23 cellular contexts compared by ENCODE assay signal in genomic region chr19:28585796-28586195, GRCh38.
DNase-seq lines count a peak whose midpoint lies in the region; ATAC-seq, FAIRE-seq and TF ChIP-seq lines count a peak whose summit lies in the region.
"Had no signal": no experiment of that assay in that cellular context is flagged by ENCODE, and none has a peak within 500 bp of the region (broad histone marks: within the 10 kb centered on the region; RNA-seq: fewer than 3 reads in every experiment).

No MANE protein-coding gene starts in this region.

- no peaks in the 10 kb centered on the region for H3K36me3 Mint-ChIP-seq in activated T-helper 1 cell treated with anti-CD3 and anti-CD28 coated beads, Interleukin-12 subunit alpha, Interleukin-12 subunit beta, Interleukin-2, Interleukin-4 antibody, amounts not matched to agents 30 ng/mL and 10 ng/mL and 1 ng/mL, durations not matched to agents 14 hours and 24 hours and 36 hours (ENCODE audit: low read depth)
- H3K36me3 Mint-ChIP-seq: CD14-positive monocyte; CD8-positive, alpha-beta memory T cell had no signal

- no peak overlapping the region for H3K4ac ChIP-seq in neuronal stem cell (ENCODE audit: low read length)

- DNase-seq in DND-41: no peak
- DNase-seq in activated T-helper 1 cell treated with anti-CD3 and anti-CD28 coated beads, Interleukin-12 subunit alpha, Interleukin-12 subunit beta, Interleukin-2, Interleukin-4 antibody, amounts not matched to agents 30 ng/mL and 10 ng/mL and 1 ng/mL, durations not matched to agents 14 hours and 24 hours and 36 hours (ENCODE audit: low spot score): no peak
- DNase-seq in neuronal stem cell (ENCODE audit: low spot score): no peak
- no peak for DNase-seq in urothelium cell line (ENCODE audit: low spot score)
- DNase-seq in DMS 273 (lab: John Stamatoyannopoulos, UW; ENCODE audit: unreplicated experiment): no peak
- DNase-seq: AML-193; BE2C; CD4-positive, alpha-beta T cell; CD8-positive, alpha-beta memory T cell; DMS53; DMS79 treated with DMSO at 0.1 percent for 48 hours; GOT3; H7; HCEC 1CT had no signal

- H3K4me2 ChIP-seq in DND-41 (ENCODE audit: insufficient read depth, low read length): no peak overlapping the region
- no peak overlapping the region for H3K4me2 ChIP-seq in neuronal stem cell (ENCODE audit: insufficient read depth, low read length, poor library complexity, severe bottlenecking)

- H3K79me1 ChIP-seq in neuronal stem cell (ENCODE audit: low read depth, low read length): no peaks in the 10 kb centered on the region

- intact Hi-C loops in activated T-helper 1 cell treated with anti-CD3 and anti-CD28 coated beads, Interleukin-12 subunit alpha, Interleukin-12 subunit beta, Interleukin-2, Interleukin-4 antibody, amounts not matched to agents 30 ng/mL and 10 ng/mL and 1 ng/mL, durations not matched to agents 14 hours and 24 hours and 36 hours (cut with micrococcal nuclease): no loop called here

- H3K9me3 Mint-ChIP-seq in activated T-helper 1 cell treated with anti-CD3 and anti-CD28 coated beads, Interleukin-12 subunit alpha, Interleukin-12 subunit beta, Interleukin-2, Interleukin-4 antibody, amounts not matched to agents 30 ng/mL and 10 ng/mL and 1 ng/mL, durations not matched to agents 14 hours and 24 hours and 36 hours: no peaks in the 10 kb centered on the region
- H3K9me3 Mint-ChIP-seq: CD4-positive, alpha-beta T cell had no signal

- H3K4me1 ChIP-seq in DND-41 (ENCODE audit: insufficient read depth, low read length) (peaks cover 62% of the 10 kb centered on the region), neuronal stem cell (ENCODE audit: control insufficient read depth in 2 of 2, insufficient read depth in 1 of 2, low read depth in 1 of 2, low read length in 2 of 2) (peaks cover 0 to 6% of the 10 kb centered on the region in 2 donors)
- H3K4me1 ChIP-seq: BE2C had no signal

- H3K9ac ChIP-seq in DND-41 (ENCODE audit: low read depth, low read length): no peak overlapping the region
- H3K9ac ChIP-seq in neuronal stem cell (ENCODE audit: low read depth, low read length, poor library complexity): no peak overlapping the region
- H3K9ac ChIP-seq: BLaER1 treated with 17β-estradiol and CSF1 and Interleukin-3, amounts not matched to agents 10 nM and 100 nM had no signal

- H3K4me3 ChIP-seq in DND-41 (ENCODE audit: low read depth in 1 of 2, low read length in 2 of 2) (no peak overlapping the region), neuronal stem cell (ENCODE audit: low read length in 2 of 2) (no peak overlapping the region)
- H3K4me3 ChIP-seq: BLaER1 treated with 17β-estradiol and CSF1 and Interleukin-3, amounts not matched to agents 10 nM and 100 nM had no signal

- H2BK5ac ChIP-seq in neuronal stem cell (ENCODE audit: low read length): no peak overlapping the region

- H3K4me1 Mint-ChIP-seq in activated T-helper 1 cell treated with anti-CD3 and anti-CD28 coated beads, Interleukin-12 subunit alpha, Interleukin-12 subunit beta, Interleukin-2, Interleukin-4 antibody, amounts not matched to agents 30 ng/mL and 10 ng/mL and 1 ng/mL, durations not matched to agents 14 hours and 24 hours and 36 hours (ENCODE audit: low read depth): peaks cover 6% of the 10 kb centered on the region
- H3K4me1 Mint-ChIP-seq: CD14-positive monocyte; CD8-positive, alpha-beta memory T cell had no signal

- H3K9me3 ChIP-seq in DND-41 (ENCODE audit: insufficient read depth, low read length, severe bottlenecking) (no peaks in the 10 kb centered on the region), neuronal stem cell (replicated peaks in 1 of 2; ENCODE audit: control insufficient read depth in 2 of 2, insufficient read depth in 1 of 2, low read depth in 1 of 2, low read length in 2 of 2) (no peaks in the 10 kb centered on the region)
- H3K9me3 ChIP-seq: BE2C; BLaER1 treated with 17β-estradiol and CSF1 and Interleukin-3, amounts not matched to agents 10 nM and 100 nM had no signal

- H3K23ac ChIP-seq in neuronal stem cell (ENCODE audit: low read depth, low read length, poor library complexity): no peak overlapping the region

- H3K27me3 Mint-ChIP-seq in activated T-helper 1 cell treated with anti-CD3 and anti-CD28 coated beads, Interleukin-12 subunit alpha, Interleukin-12 subunit beta, Interleukin-2, Interleukin-4 antibody, amounts not matched to agents 30 ng/mL and 10 ng/mL and 1 ng/mL, durations not matched to agents 14 hours and 24 hours and 36 hours (ENCODE audit: insufficient read depth): no peaks in the 10 kb centered on the region
- H3K27me3 Mint-ChIP-seq: CD4-positive, alpha-beta T cell had no signal

- peak overlapping the region; percentile 37 for H3K18ac ChIP-seq in neuronal stem cell (ENCODE audit: low read length)

- no CpG with 5 or more reads among the region's 4 CpGs for WGBS in neuronal stem cell (ENCODE audit: extremely low coverage in 2 of 2, insufficient read length in 2 of 2, insufficient replicate concordance in 1 of 2), 2 donors

- FAIRE-seq in urothelium cell line (lab: Jason Lieb, UNC): peak; percentile 58
- FAIRE-seq: A204.1, D721Med, G401.6, GM12892 had no signal

- H3K27ac Mint-ChIP-seq in activated T-helper 1 cell treated with anti-CD3 and anti-CD28 coated beads, Interleukin-12 subunit alpha, Interleukin-12 subunit beta, Interleukin-2, Interleukin-4 antibody, amounts not matched to agents 30 ng/mL and 10 ng/mL and 1 ng/mL, durations not matched to agents 14 hours and 24 hours and 36 hours: peak overlapping the region; percentile 11
- H3K27ac Mint-ChIP-seq: CD14-positive monocyte; CD4-positive, alpha-beta T cell had no signal

- no peak overlapping the region for H4K91ac ChIP-seq in neuronal stem cell (ENCODE audit: low read depth, low read length, poor library complexity)

- no peak overlapping the region for H2AFZ ChIP-seq in DND-41 (ENCODE audit: low read depth, low read length)
- H2AFZ ChIP-seq in neuronal stem cell (ENCODE audit: low read length): no peak overlapping the region

- no peak overlapping the region for H2BK120ac ChIP-seq in neuronal stem cell (ENCODE audit: low read depth, low read length)

- H3K27me3 ChIP-seq in DND-41 (ENCODE audit: insufficient read depth, low read length, poor library complexity) (no peaks in the 10 kb centered on the region), neuronal stem cell (ENCODE audit: control insufficient read depth in 3 of 3, insufficient read depth in 3 of 3, low read depth in 1 of 3, low read length in 3 of 3) (no peaks in the 10 kb centered on the region)
- H3K27me3 ChIP-seq: BE2C; BLaER1 treated with 17β-estradiol and CSF1 and Interleukin-3, amounts not matched to agents 10 nM and 100 nM had no signal

- TF ChIP-seq CTCF in DND-41 (IDR thresholded peaks at IDR 0.05; ENCODE audit: borderline replicate concordance, extremely low read depth, low read length, poor library complexity, severe bottlenecking): no peak

- peak overlapping the region; percentile 47 for H2AK5ac ChIP-seq in neuronal stem cell (ENCODE audit: low read depth, low read length)

- H3K36me3 ChIP-seq in DND-41 (ENCODE audit: insufficient read depth, low read length): no peaks in the 10 kb centered on the region
- H3K36me3 ChIP-seq in neuronal stem cell (replicated peaks in 1 of 2; ENCODE audit: control insufficient read depth in 2 of 2, insufficient read depth in 2 of 2, low read length in 2 of 2): no peaks in the 10 kb centered on the region
- H3K36me3 ChIP-seq: BE2C; BLaER1 treated with 17β-estradiol and CSF1 and Interleukin-3, amounts not matched to agents 10 nM and 100 nM had no signal

- H3K27ac ChIP-seq in DND-41 (ENCODE audit: low read length) (peak overlapping the region; percentile 15; the same call in 1 of the 2 replicates), neuronal stem cell (replicated peaks; ENCODE audit: low read length) (no peak overlapping the region)
- H3K27ac ChIP-seq: 22Rv1; BLaER1 treated with 17β-estradiol and CSF1 and Interleukin-3, amounts not matched to agents 10 nM and 100 nM had no signal

- H3K4me3 Mint-ChIP-seq in activated T-helper 1 cell treated with anti-CD3 and anti-CD28 coated beads, Interleukin-12 subunit alpha, Interleukin-12 subunit beta, Interleukin-2, Interleukin-4 antibody, amounts not matched to agents 30 ng/mL and 10 ng/mL and 1 ng/mL, durations not matched to agents 14 hours and 24 hours and 36 hours: no peak overlapping the region
- H3K4me3 Mint-ChIP-seq: CD14-positive monocyte; CD4-positive, alpha-beta T cell; CD8-positive, alpha-beta memory T cell had no signal

- no peak overlapping the region for H2BK12ac ChIP-seq in neuronal stem cell (ENCODE audit: low read length)

- H2BK15ac ChIP-seq in neuronal stem cell (ENCODE audit: low read length): no peak overlapping the region

- peak overlapping the region; percentile 57 for H4K8ac ChIP-seq in neuronal stem cell (ENCODE audit: low read depth, low read length)

- ATAC-seq in DND-41 (ENCODE audit: insufficient read depth, low read depth) (no peak), GM19328 (IDR thresholded peaks at IDR 0.05; ENCODE audit: unreplicated experiment) (no peak), GM19324 (IDR thresholded peaks at IDR 0.05; ENCODE audit: low FRiP score, unreplicated experiment) (no peak)

- no peaks in the 10 kb centered on the region for H3K79me2 ChIP-seq in DND-41 (ENCODE audit: insufficient read depth, low read length)

- H4K20me1 ChIP-seq in DND-41 (ENCODE audit: insufficient read depth, low read length): no peaks in the 10 kb centered on the region
- H4K20me1 ChIP-seq: BLaER1 treated with 17β-estradiol and CSF1 and Interleukin-3, amounts not matched to agents 10 nM and 100 nM had no signal

- no peak overlapping the region for H3K14ac ChIP-seq in neuronal stem cell (ENCODE audit: low read length)
